ENCODE assay signal across 8 cellular contexts in the genomic region with DNA sequence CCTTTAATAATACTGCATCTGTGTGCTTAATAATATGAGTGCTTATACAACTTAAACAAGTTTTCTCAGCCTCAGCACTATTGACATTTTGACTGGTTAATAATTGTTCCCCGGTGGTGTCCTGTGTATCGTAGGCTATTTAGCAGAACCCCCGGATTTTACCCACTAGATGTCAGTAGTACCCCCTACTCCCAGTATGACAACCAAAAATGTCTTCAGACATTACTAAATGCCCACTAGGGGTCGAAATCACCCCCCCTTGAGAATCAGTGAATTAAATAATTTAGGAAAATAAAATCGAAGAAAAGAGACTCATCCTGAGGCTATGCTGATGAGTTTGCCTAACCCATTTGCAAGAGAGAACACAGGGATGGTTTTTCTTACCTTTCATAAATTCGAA.
DNase-seq lines count a peak whose midpoint lies in the region; ATAC-seq and TF ChIP-seq lines count a peak whose summit lies in the region.

No MANE protein-coding gene starts in this region.

- no peak overlapping the region for H3K4me3 Mint-ChIP-seq in glutamatergic neuron (ENCODE audit: unreplicated experiment)

- 38% methylated on average over 6 of the region's 6 CpGs for WGBS in right cardiac atrium

- DNase-seq in GM10248 (ENCODE audit: extremely low spot score) = peak; percentile 39
- DNase-seq in glutamatergic neuron = no peak
- no peak for DNase-seq in cerebellar cortex (ENCODE audit: low spot score)
- no peak for DNase-seq in right cardiac atrium
- DNase-seq in activated T-cell treated with anti-CD3 and anti-CD28 coated beads for 4 hours = no peak
- no peak for DNase-seq in hypothalamus (lab: John Stamatoyannopoulos, UW)

- no peaks in the 10 kb centered on the region for H3K4me1 Mint-ChIP-seq in glutamatergic neuron (ENCODE audit: low read depth, unreplicated experiment)

- H3K9me3 Mint-ChIP-seq in glutamatergic neuron (ENCODE audit: unreplicated experiment) = peaks cover 2% of the 10 kb centered on the region

- ATAC-seq in GM21529 (IDR thresholded peaks at IDR 0.05; ENCODE audit: unreplicated experiment) (peak; percentile 98), right cardiac atrium (no peak)

- no peak overlapping the region for H3K27ac ChIP-seq in right cardiac atrium (ENCODE audit: low read length)

- no peak overlapping the region for H3K4me3 ChIP-seq in right cardiac atrium (ENCODE audit: low read length)

- H3K27me3 Mint-ChIP-seq in glutamatergic neuron (ENCODE audit: unreplicated experiment) = peaks cover 2% of the 10 kb centered on the region

- no peaks in the 10 kb centered on the region for H3K36me3 Mint-ChIP-seq in glutamatergic neuron (ENCODE audit: unreplicated experiment)

- no peak for TF ChIP-seq CTCF in GM10248 (IDR thresholded peaks at IDR 0.05; ENCODE audit: control extremely low read depth, extremely low read depth, low read depth, missing control alignments)
- peak; percentile 46; the same call in 1 of the 2 replicates for TF ChIP-seq CTCF in LNCAP (IDR thresholded peaks at IDR 0.05)
- peak; percentile 28 for TF ChIP-seq CTCF in glutamatergic neuron (IDR thresholded peaks at IDR 0.05; ENCODE audit: partially characterized antibody, unreplicated experiment)

- CTCF ChIA-PET in GM10248 (lab: Yijun Ruan, JAX) = no interaction called here

- H3K4me1 ChIP-seq in right cardiac atrium (ENCODE audit: control insufficient read depth, insufficient read depth, low read length) = no peaks in the 10 kb centered on the region

- H3K9me3 ChIP-seq in right cardiac atrium (ENCODE audit: control insufficient read depth, low read length) = no peaks in the 10 kb centered on the region

- no peak overlapping the region for H3K27ac Mint-ChIP-seq in glutamatergic neuron (ENCODE audit: unreplicated experiment)

- intact Hi-C loops in right cardiac atrium (cut with DNase I) = no loop called here

- H3K27me3 ChIP-seq in right cardiac atrium (ENCODE audit: control insufficient read depth, insufficient read depth) = no peaks in the 10 kb centered on the region

- POLR2A ChIA-PET in GM10248 (lab: Yijun Ruan, JAX) = no interaction called here
